Comparison of ENCODE assay signal across 27 cellular contexts in genomic region chr14:59037620-59038019, GRCh38.
"Had no signal": no experiment of that assay in that cellular context is flagged by ENCODE, and none has a peak within 500 bp of the region (broad histone marks: within the 10 kb centered on the region; RNA-seq: fewer than 3 reads in every experiment).

No MANE protein-coding gene starts in this region.

- H3K4me3 Mint-ChIP-seq: stimulated activated effector memory CD8-positive, alpha-beta T cell treated with anti-CD3 and anti-CD28 coated beads, Interleukin-12 subunit alpha, Interleukin-12 subunit beta, amount 100 ng/mL, for 72 hours; stimulated activated memory B cell treated with anti-CD40 and anti-IgM and Interleukin-4, amounts not matched to agents 10 μg/mL and 1 μg/mL and 100 μg/mL, for 72 hours; stimulated activated naive B cell treated with anti-CD40 and anti-IgM and Interleukin-4, amounts not matched to agents 10 μg/mL and 1 μg/mL and 100 μg/mL, for 72 hours; stimulated activated naive CD8-positive, alpha-beta T cell treated with anti-CD3 and anti-CD28 coated beads, Interleukin-15, amount 100 ng/mL, for 72 hours; stimulated activated naive CD8-positive, alpha-beta T cell treated with anti-CD3 and anti-CD28 coated beads, Interleukin-15, Interleukin-2, amounts not matched to agents 100 ng/mL and 50 ng/mL, for 24 hours; type B pancreatic cell had no signal

- DNase-seq: stimulated activated CD4-positive, alpha-beta T cell treated with anti-CD3 and anti-CD28 coated beads, Interleukin-2, amount 100 ng/mL, for 48 hours; stimulated activated CD4-positive, alpha-beta T cell treated with anti-CD3 and anti-CD28 coated beads, Interleukin-4, amount 100 ng/mL, for 1 hour; stimulated activated CD4-positive, alpha-beta T cell treated with anti-CD3 and anti-CD28 coated beads, Interleukin-4, amount 100 ng/mL, for 24 hours; stimulated activated CD4-positive, alpha-beta T cell treated with anti-CD3 and anti-CD28 coated beads, Interleukin-4, amount 100 ng/mL, for 4 hours; stimulated activated CD8-positive, alpha-beta memory T cell treated with anti-CD3 and anti-CD28 coated beads, Interleukin-4, amount 100 ng/mL, for 48 hours; stimulated activated naive B cell treated with anti-CD40 and anti-IgM and Interleukin-4, amounts not matched to agents 10 μg/mL and 1 μg/mL and 100 μg/mL, for 72 hours; stimulated activated naive CD4-positive, alpha-beta T cell; stimulated activated naive CD4-positive, alpha-beta T cell treated with Interleukin-2 at 50 U/mL for 16 hours; stimulated activated naive CD8-positive, alpha-beta T cell treated with anti-CD3 and anti-CD28 coated beads, Interleukin-15, amount 100 ng/mL, for 72 hours; stimulated activated naive CD8-positive, alpha-beta T cell treated with anti-CD3 and anti-CD28 coated beads, Interleukin-15, Interleukin-2, amounts not matched to agents 100 U/mL and 50 U/mL, for 24 hours; stomach; substantia nigra; testis; thyroid gland; tibial artery; transverse colon; upper lobe of left lung; upper lobe of right lung; uterus had no signal

- H3K9me3 Mint-ChIP-seq: stimulated activated naive CD8-positive, alpha-beta T cell treated with anti-CD3 and anti-CD28 coated beads, Interleukin-15, Interleukin-2, amounts not matched to agents 100 ng/mL and 50 ng/mL, for 24 hours; type B pancreatic cell had no signal

- H3K27me3 Mint-ChIP-seq: stimulated activated memory B cell treated with anti-CD40 and anti-IgM and Interleukin-4, amounts not matched to agents 10 μg/mL and 1 μg/mL and 100 μg/mL, for 72 hours; stimulated activated naive B cell treated with anti-CD40 and anti-IgM and Interleukin-4, amounts not matched to agents 10 μg/mL and 1 μg/mL and 100 μg/mL, for 72 hours; type B pancreatic cell had no signal

- H3K36me3 Mint-ChIP-seq: stimulated activated effector memory CD8-positive, alpha-beta T cell treated with anti-CD3 and anti-CD28 coated beads, Interleukin-12 subunit alpha, Interleukin-12 subunit beta, amount 100 ng/mL, for 72 hours; stimulated activated memory B cell treated with anti-CD40 and anti-IgM and Interleukin-4, amounts not matched to agents 10 μg/mL and 1 μg/mL and 100 μg/mL, for 72 hours; stimulated activated naive B cell treated with anti-CD40 and anti-IgM and Interleukin-4, amounts not matched to agents 10 μg/mL and 1 μg/mL and 100 μg/mL, for 72 hours; type B pancreatic cell had no signal

- ATAC-seq: stimulated activated effector memory CD8-positive, alpha-beta T cell treated with anti-CD3 and anti-CD28 coated beads, Interleukin-12 subunit alpha, Interleukin-12 subunit beta, amount 100 ng/mL, for 72 hours; stimulated activated memory B cell treated with anti-CD40 and anti-IgM and Interleukin-4, amounts not matched to agents 10 μg/mL and 1 μg/mL and 100 μg/mL, for 72 hours; stimulated activated naive B cell treated with anti-CD40 and anti-IgM and Interleukin-4, amounts not matched to agents 10 μg/mL and 1 μg/mL and 100 μg/mL, for 72 hours; stimulated activated naive CD8-positive, alpha-beta T cell treated with anti-CD3 and anti-CD28 coated beads, Interleukin-15, amount 100 ng/mL, for 72 hours; stimulated activated naive CD8-positive, alpha-beta T cell treated with anti-CD3 and anti-CD28 coated beads, Interleukin-15, Interleukin-2, amounts not matched to agents 100 U/mL and 50 U/mL, for 24 hours; upper lobe of right lung had no signal

- H3K4me1 Mint-ChIP-seq: stimulated activated effector memory CD8-positive, alpha-beta T cell treated with anti-CD3 and anti-CD28 coated beads, Interleukin-12 subunit alpha, Interleukin-12 subunit beta, amount 100 ng/mL, for 72 hours; stimulated activated memory B cell treated with anti-CD40 and anti-IgM and Interleukin-4, amounts not matched to agents 10 μg/mL and 1 μg/mL and 100 μg/mL, for 72 hours; stimulated activated naive B cell treated with anti-CD40 and anti-IgM and Interleukin-4, amounts not matched to agents 10 μg/mL and 1 μg/mL and 100 μg/mL, for 72 hours; stimulated activated naive CD8-positive, alpha-beta T cell treated with anti-CD3 and anti-CD28 coated beads, Interleukin-15, amount 100 ng/mL, for 72 hours had no signal

- H3K27ac ChIP-seq: stomach, suprapubic skin, testis, thoracic aorta, thyroid gland, tibial artery, tibial nerve, transverse colon, upper lobe of left lung, upper lobe of right lung, uterus, vagina had no signal

- H3K4me1 ChIP-seq: stomach, suprapubic skin, testis, thyroid gland, tibial artery, tibial nerve, transverse colon, upper lobe of left lung, upper lobe of right lung, uterus, vagina had no signal

- H3K9me3 ChIP-seq: stomach, suprapubic skin, testis, thoracic aorta, thyroid gland, tibial artery, tibial nerve, transverse colon, upper lobe of left lung, upper lobe of right lung, uterus, vagina had no signal

- H3K27ac Mint-ChIP-seq: stimulated activated effector memory CD8-positive, alpha-beta T cell treated with anti-CD3 and anti-CD28 coated beads, Interleukin-12 subunit alpha, Interleukin-12 subunit beta, amount 100 ng/mL, for 72 hours; stimulated activated memory B cell treated with anti-CD40 and anti-IgM and Interleukin-4, amounts not matched to agents 10 μg/mL and 1 μg/mL and 100 μg/mL, for 72 hours; stimulated activated naive B cell treated with anti-CD40 and anti-IgM and Interleukin-4, amounts not matched to agents 10 μg/mL and 1 μg/mL and 100 μg/mL, for 72 hours; stimulated activated naive CD8-positive, alpha-beta T cell treated with anti-CD3 and anti-CD28 coated beads, Interleukin-15, amount 100 ng/mL, for 72 hours; stimulated activated naive CD8-positive, alpha-beta T cell treated with anti-CD3 and anti-CD28 coated beads, Interleukin-15, Interleukin-2, amounts not matched to agents 100 ng/mL and 50 ng/mL, for 24 hours; type B pancreatic cell had no signal

- H3K4me3 ChIP-seq: stomach, suprapubic skin, testis, thoracic aorta, thyroid gland, tibial artery, tibial nerve, transverse colon, upper lobe of left lung, upper lobe of right lung, uterus, vagina had no signal

- H3K27me3 ChIP-seq: stomach, suprapubic skin, testis, thyroid gland, tibial artery, tibial nerve, transverse colon, upper lobe of left lung, upper lobe of right lung, uterus, vagina had no signal

- H3K36me3 ChIP-seq: stomach, suprapubic skin, thoracic aorta, thyroid gland, tibial artery, tibial nerve, transverse colon, upper lobe of left lung, upper lobe of right lung, uterus, vagina had no signal
